10 cellular contexts compared by ENCODE assay signal in genomic region chr4:13545394-13545808, GRCh38. TPM values are rescaled to one million over a fixed set of nuclear protein-coding genes. Genes with fewer than 3 reads are reported as not detected.
DNase-seq lines count a peak whose midpoint lies in the region; ATAC-seq and TF ChIP-seq lines count a peak whose summit lies in the region.
"Had no signal": no experiment of that assay in that cellular context is flagged by ENCODE, and none has a peak within 500 bp of the region (broad histone marks: within the 10 kb centered on the region; RNA-seq: fewer than 3 reads in every experiment).

No MANE protein-coding gene starts in this region.

- POLR2A ChIA-PET in WTC11 (lab: Charles Lee), result no interaction called here

- peak overlapping the region; percentile 35 for H3K27ac Mint-ChIP-seq in T-helper 1 cell treated with Interleukin-12 subunit alpha and Interleukin-12 subunit beta and Interleukin-4 antibody, amounts not matched to agents 30 μg/mL and 1 μg/mL, for 36 hours
- no peak overlapping the region for H3K27ac Mint-ChIP-seq in WTC11

- no peaks in the 10 kb centered on the region for H3K36me3 ChIP-seq in skeletal muscle satellite cell (ENCODE audit: insufficient read depth, low read length)
- H3K36me3 ChIP-seq: esophagus squamous epithelium had no signal

- TF ChIP-seq CTCF in WTC11 (IDR thresholded peaks at IDR 0.05), result no peak
- TF ChIP-seq CTCF in foreskin fibroblast (IDR thresholded peaks at IDR 0.05; ENCODE audit: low read depth, low read length), result no peak

- CTCF ChIA-PET in WTC11 (lab: Charles Lee), result no interaction called here

- H3K4me1 ChIP-seq in skeletal muscle satellite cell (ENCODE audit: control insufficient read depth, insufficient read depth, low read length), result peaks cover 16% of the 10 kb centered on the region

- peaks cover 85% of the 10 kb centered on the region for H3K27me3 ChIP-seq in skeletal muscle satellite cell (ENCODE audit: control insufficient read depth, insufficient read depth, low read length)

- H3K9ac ChIP-seq in skeletal muscle satellite cell (ENCODE audit: low read depth, low read length), result no peak overlapping the region

- peak overlapping the region; percentile 81 for H3K4me3 Mint-ChIP-seq in T-helper 1 cell treated with Interleukin-12 subunit alpha and Interleukin-12 subunit beta and Interleukin-4 antibody, amounts not matched to agents 30 μg/mL and 1 μg/mL, for 36 hours
- H3K4me3 Mint-ChIP-seq in WTC11, result peak overlapping the region; percentile 83

- H3K9me3 ChIP-seq in skeletal muscle satellite cell (replicated peaks; ENCODE audit: low read length), result no peaks in the 10 kb centered on the region

- peaks cover 4% of the 10 kb centered on the region for H3K9me3 Mint-ChIP-seq in T-helper 1 cell treated with Interleukin-12 subunit alpha and Interleukin-12 subunit beta and Interleukin-4 antibody, amounts not matched to agents 30 μg/mL and 1 μg/mL, for 36 hours
- no peaks in the 10 kb centered on the region for H3K9me3 Mint-ChIP-seq in WTC11

- ATAC-seq in WTC11, result no peak

- H3K4me3 ChIP-seq in foreskin fibroblast (ENCODE audit: low read depth in 1 of 2, low read length in 2 of 2) (peak overlapping the region; percentile 55 to 62), skeletal muscle satellite cell (ENCODE audit: low read length) (peak overlapping the region; percentile 74)

- DNase-seq in T-helper 1 cell (no peak), WTC11 (ENCODE audit: low spot score) (no peak), foreskin fibroblast (no peak), GM03348 (ENCODE audit: low spot score) (no peak), SHP77 (lab: John Stamatoyannopoulos, UW) (no peak), D341Med (ENCODE audit: low spot score) (no peak)
- DNase-seq: esophagus squamous epithelium had no signal

- H3K4me1 Mint-ChIP-seq in T-helper 1 cell treated with Interleukin-12 subunit alpha and Interleukin-12 subunit beta and Interleukin-4 antibody, amounts not matched to agents 30 μg/mL and 1 μg/mL, for 36 hours (ENCODE audit: low read depth), result peaks cover 32% of the 10 kb centered on the region
- H3K4me1 Mint-ChIP-seq in WTC11, result peaks cover 48% of the 10 kb centered on the region

- H3K4me2 ChIP-seq in skeletal muscle satellite cell (ENCODE audit: low read length), result peak overlapping the region; percentile 81

- H3K36me3 Mint-ChIP-seq in T-helper 1 cell treated with Interleukin-12 subunit alpha and Interleukin-12 subunit beta and Interleukin-4 antibody, amounts not matched to agents 30 μg/mL and 1 μg/mL, for 36 hours (ENCODE audit: low read depth), result peaks cover 8% of the 10 kb centered on the region
- 0 out of 2 replicates have a peak, but pooled peaks cover 3% of the 10 kb centered on the region for H3K36me3 Mint-ChIP-seq in WTC11

- H3K27me3 Mint-ChIP-seq in T-helper 1 cell treated with Interleukin-12 subunit alpha and Interleukin-12 subunit beta and Interleukin-4 antibody, amounts not matched to agents 30 μg/mL and 1 μg/mL, for 36 hours (ENCODE audit: low read depth), result peaks cover 75% of the 10 kb centered on the region
- H3K27me3 Mint-ChIP-seq in WTC11 (ENCODE audit: low read depth), result peaks cover 97% of the 10 kb centered on the region

TF ChIP-seq in WTC11, 78 proteins besides CTCF, POLR2A, EP300 and RAD21 (continues in another document):
- TF ChIP-seq IRF2 (CRISPR knock-in tag; IDR thresholded peaks at IDR 0.05; ENCODE audit: borderline replicate concordance, low read depth) (no peak), ZNF396 (CRISPR knock-in tag; IDR thresholded peaks at IDR 0.05; ENCODE audit: borderline replicate concordance) (no peak), USF2 (CRISPR knock-in tag; IDR thresholded peaks at IDR 0.05) (no peak), ATF2 (CRISPR knock-in tag; IDR thresholded peaks at IDR 0.05; ENCODE audit: borderline replicate concordance, low read depth) (no peak), ZNF317 (CRISPR knock-in tag; IDR thresholded peaks at IDR 0.05; ENCODE audit: borderline replicate concordance, low read depth) (no peak), ZNF512 (CRISPR knock-in tag; IDR thresholded peaks at IDR 0.05; ENCODE audit: borderline replicate concordance) (no peak), CDX4 (CRISPR knock-in tag; IDR thresholded peaks at IDR 0.05; ENCODE audit: borderline replicate concordance) (no peak), PRDM15 (CRISPR knock-in tag; IDR thresholded peaks at IDR 0.05) (no peak)

RNA-seq across cellular contexts. Expression of gene NKX3-2, which starts 1.1 kb away (rescaled TPM):
- total RNA-seq in WTC11 (2021), result 0.07 TPM in 1 of 3 replicates, not detected in the others
- 0.66 TPM in 1 of 2 replicates, not detected in the other for total RNA-seq in skeletal muscle satellite cell (2012; rRNA removed)
- total RNA-seq: activated CD8-positive, alpha-beta memory T cell treated with anti-CD3 and anti-CD28 coated beads for 36 hours had no signal
